In genomic region chr12:130706311-130706710, GRCh38 we compare ENCODE assay signal across 27 cellular contexts. TPM values are rescaled to one million over a fixed set of nuclear protein-coding genes. Genes with fewer than 3 reads are reported as not detected.
"Had no signal": no experiment of that assay in that cellular context is flagged by ENCODE, and none has a peak within 500 bp of the region (broad histone marks: within the 10 kb centered on the region; RNA-seq: fewer than 3 reads in every experiment).

No MANE protein-coding gene starts in this region.

- H3K9me3 Mint-ChIP-seq: activated B cell treated with CpG ODN at 0.5 μM for 24 hours; activated CD4-positive, alpha-beta T cell treated with anti-CD3 and anti-CD28 coated beads, Interleukin-2, amount 10 ng/mL, durations not matched to agents 24 days and 14 days; activated naive CD4-positive, alpha-beta T cell treated with anti-CD3 and anti-CD28 coated beads, Interleukin-2, amount 10 ng/mL, durations not matched to agents 7 days and 5 days; activated naive CD8-positive, alpha-beta T cell treated with anti-CD3 and anti-CD28 coated beads for 36 hours; activated T-helper 17 cell treated with anti-CD3 and anti-CD28 coated beads, Interleukin-2, amount 50 U/mL, for 72 hours; T-helper 1 cell treated with Interleukin-12 subunit alpha and Interleukin-12 subunit beta and Interleukin-4 antibody, amounts not matched to agents 30 μg/mL and 1 μg/mL, for 36 hours had no signal

- H3K27me3 ChIP-seq: brain microvascular endothelial cell, Peyer's patch, SJSA1 had no signal

- ATAC-seq: activated T-helper 17 cell treated with anti-CD3 and anti-CD28 coated beads, Interleukin-2, amount 50 U/mL, for 72 hours; K562; SK-N-SH treated with all-trans-retinoic acid at 6 μM for 48 hours had no signal

- DNase-seq: activated B cell treated with CpG ODN at 0.5 μM for 24 hours; activated CD4-positive, alpha-beta T cell treated with anti-CD3 and anti-CD28 coated beads for 1 hour; activated CD4-positive, alpha-beta T cell treated with anti-CD3 and anti-CD28 coated beads, Interleukin-2, amount 10 ng/mL, durations not matched to agents 24 days and 14 days; activated CD4-positive, alpha-beta T cell treated with anti-CD3 and anti-CD28 coated beads, Interleukin-2, amount 50 U/mL, for 48 hours; activated gamma-delta T cell; activated naive CD4-positive, alpha-beta T cell treated with anti-CD3 and anti-CD28 coated beads, Interleukin-2, amount 10 ng/mL, durations not matched to agents 7 days and 5 days; activated naive CD8-positive, alpha-beta T cell treated with anti-CD3 and anti-CD28 coated beads for 36 hours; activated T-cell treated with anti-CD3 and anti-CD28 coated beads for 4 hours; activated T-cell treated with anti-CD3 and anti-CD28 coated beads, Interleukin-2, amount 50 U/mL, for 48 hours; brain microvascular endothelial cell; Karpas-422; NCI-H1048; NCI-H146; NCI-H187 treated with DMSO at 0.1 percent for 48 hours; NCI-H2081 treated with DMSO at 0.1 percent for 48 hours; NCI-H446; NCI-H524; Right ventricle myocardium superior; T-helper 9 cell had no signal

- FAIRE-seq: K562 had no signal

- H3K4me1 Mint-ChIP-seq: activated B cell treated with CpG ODN at 0.5 μM for 24 hours; activated CD4-positive, alpha-beta T cell treated with anti-CD3 and anti-CD28 coated beads, Interleukin-2, amount 10 ng/mL, durations not matched to agents 24 days and 14 days; activated naive CD4-positive, alpha-beta T cell treated with anti-CD3 and anti-CD28 coated beads, Interleukin-2, amount 10 ng/mL, durations not matched to agents 7 days and 5 days; activated naive CD8-positive, alpha-beta T cell treated with anti-CD3 and anti-CD28 coated beads for 36 hours; activated T-helper 17 cell treated with anti-CD3 and anti-CD28 coated beads, Interleukin-2, amount 50 U/mL, for 72 hours had no signal

- H3K36me3 Mint-ChIP-seq: activated naive CD4-positive, alpha-beta T cell treated with anti-CD3 and anti-CD28 coated beads, Interleukin-2, amount 10 ng/mL, durations not matched to agents 7 days and 5 days; activated naive CD8-positive, alpha-beta T cell treated with anti-CD3 and anti-CD28 coated beads for 36 hours had no signal

- H3K4me3 Mint-ChIP-seq: activated B cell treated with CpG ODN at 0.5 μM for 24 hours; activated CD4-positive, alpha-beta T cell treated with anti-CD3 and anti-CD28 coated beads, Interleukin-2, amount 10 ng/mL, durations not matched to agents 24 days and 14 days; activated naive CD4-positive, alpha-beta T cell treated with anti-CD3 and anti-CD28 coated beads, Interleukin-2, amount 10 ng/mL, durations not matched to agents 7 days and 5 days; activated naive CD8-positive, alpha-beta T cell treated with anti-CD3 and anti-CD28 coated beads for 36 hours; activated T-helper 17 cell treated with anti-CD3 and anti-CD28 coated beads, Interleukin-2, amount 50 U/mL, for 72 hours; T-helper 1 cell treated with Interleukin-12 subunit alpha and Interleukin-12 subunit beta and Interleukin-4 antibody, amounts not matched to agents 30 μg/mL and 1 μg/mL, for 36 hours had no signal

- H3K27ac Mint-ChIP-seq: activated B cell treated with CpG ODN at 0.5 μM for 24 hours; activated CD4-positive, alpha-beta T cell treated with anti-CD3 and anti-CD28 coated beads, Interleukin-2, amount 10 ng/mL, durations not matched to agents 24 days and 14 days; activated naive CD4-positive, alpha-beta T cell treated with anti-CD3 and anti-CD28 coated beads, Interleukin-2, amount 10 ng/mL, durations not matched to agents 7 days and 5 days; activated naive CD8-positive, alpha-beta T cell treated with anti-CD3 and anti-CD28 coated beads for 36 hours; activated T-helper 17 cell treated with anti-CD3 and anti-CD28 coated beads, Interleukin-2, amount 50 U/mL, for 72 hours; T-helper 1 cell treated with Interleukin-12 subunit alpha and Interleukin-12 subunit beta and Interleukin-4 antibody, amounts not matched to agents 30 μg/mL and 1 μg/mL, for 36 hours had no signal

- H3K4me3 ChIP-seq: cardiac muscle cell, K562, Peyer's patch, SJSA1 had no signal

- H3K36me3 ChIP-seq: brain microvascular endothelial cell, cardiac muscle cell, Peyer's patch, SJSA1 had no signal

- H3K27me3 Mint-ChIP-seq: activated CD4-positive, alpha-beta T cell treated with anti-CD3 and anti-CD28 coated beads, Interleukin-2, amount 10 ng/mL, durations not matched to agents 24 days and 14 days; activated naive CD4-positive, alpha-beta T cell treated with anti-CD3 and anti-CD28 coated beads, Interleukin-2, amount 10 ng/mL, durations not matched to agents 7 days and 5 days had no signal

- H3K27ac ChIP-seq: brain microvascular endothelial cell, cardiac muscle cell, Peyer's patch, RWPE1, SJSA1 had no signal

- H3K4me1 ChIP-seq: Peyer's patch, SJSA1 had no signal

- H3K9me3 ChIP-seq: Peyer's patch, SJSA1 had no signal

RNA-seq across cellular contexts. Expression of gene RIMBP2, which starts 9.8 kb away (rescaled TPM):
- total RNA-seq: activated B cell treated with CpG ODN at 0.5 μM for 24 hours; activated CD4-positive, alpha-beta T cell treated with anti-CD3 and anti-CD28 coated beads, Interleukin-2, amount 10 ng/mL, durations not matched to agents 24 days and 14 days; activated naive CD8-positive, alpha-beta T cell treated with anti-CD3 and anti-CD28 coated beads for 36 hours; K562; Right ventricle myocardium superior had no signal
- polyA plus RNA-seq: K562 had no signal
